Comparison of ENCODE assay signal across 26 cellular contexts in the genomic region with DNA sequence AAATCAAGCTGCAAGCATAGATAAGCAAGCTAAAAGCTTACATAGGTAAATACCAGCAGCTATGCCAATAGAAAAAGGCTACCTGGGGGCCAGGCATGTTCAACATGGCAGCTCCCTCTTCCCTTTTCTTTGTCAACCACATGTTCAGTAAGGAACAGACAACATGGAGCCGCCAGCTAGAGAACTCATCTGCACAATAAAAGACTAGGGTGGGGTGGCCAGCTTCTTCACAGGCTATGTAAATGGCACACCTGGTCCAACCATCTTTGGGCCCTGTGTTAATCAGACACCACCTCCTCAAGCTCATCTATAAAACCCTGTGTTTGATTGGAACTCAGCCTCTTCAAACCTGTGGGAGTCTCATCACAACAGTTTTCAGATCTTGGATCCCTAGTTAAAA.
"Had no signal": no experiment of that assay in that cellular context is flagged by ENCODE, and none has a peak within 500 bp of the region (broad histone marks: within the 10 kb centered on the region; RNA-seq: fewer than 3 reads in every experiment).

No MANE protein-coding gene starts in this region.

- H3K27ac ChIP-seq: coronary artery, Peyer's patch, RWPE1, VCaP had no signal

- H3K4me3 ChIP-seq: coronary artery, Peyer's patch had no signal

- DNase-seq: activated CD4-positive, alpha-beta memory T cell treated with anti-CD3 and anti-CD28 coated beads, Interleukin-2, amount 10 ng/mL, durations not matched to agents 7 days and 5 days; activated CD4-positive, alpha-beta T cell treated with anti-CD3 and anti-CD28 coated beads for 36 hours; activated CD4-positive, alpha-beta T cell treated with anti-CD3 and anti-CD28 coated beads, Interleukin-2, amount 50 U/mL, for 1 hour; activated gamma-delta T cell; activated naive CD4-positive, alpha-beta T cell treated with anti-CD3 and anti-CD28 coated beads, Interleukin-2, amount 50 U/mL, for 16 hours; activated naive CD8-positive, alpha-beta T cell treated with anti-CD3 and anti-CD28 coated beads, Interleukin-2, amount 10 ng/mL, durations not matched to agents 7 days and 5 days; activated T-cell treated with anti-CD3 and anti-CD28 coated beads for 4 hours; activated T-cell treated with anti-CD3 and anti-CD28 coated beads, Interleukin-2, amount 50 U/mL, for 48 hours; aorta; central memory CD4-positive, alpha-beta T cell; KG1; NCI-H1048; NCI-H1694; NCI-H2171 treated with DMSO at 0.1 percent for 48 hours; NCI-H226; NCI-H526 treated with DMSO at 0.1 percent for 48 hours; NK-92 treated with Interleukin-12 subunit alpha and Interleukin-12 subunit beta, amount 100 ng/mL, for 24 hours; Peyer's patch; SHP77 treated with DMSO at 0.1 percent for 48 hours; T-helper 9 cell had no signal

- H3K9me3 ChIP-seq: Peyer's patch had no signal

- H3K36me3 Mint-ChIP-seq: activated naive CD8-positive, alpha-beta T cell treated with anti-CD3 and anti-CD28 coated beads, Interleukin-2, amount 10 ng/mL, durations not matched to agents 7 days and 5 days; IgD-negative memory B cell had no signal

- H3K4me1 Mint-ChIP-seq: activated CD4-positive, alpha-beta memory T cell treated with anti-CD3 and anti-CD28 coated beads, Interleukin-2, amount 10 ng/mL, durations not matched to agents 7 days and 5 days; activated CD4-positive, alpha-beta T cell treated with anti-CD3 and anti-CD28 coated beads for 36 hours; activated naive CD8-positive, alpha-beta T cell treated with anti-CD3 and anti-CD28 coated beads, Interleukin-2, amount 10 ng/mL, durations not matched to agents 7 days and 5 days; activated T-helper 17 cell treated with anti-CD3 and anti-CD28 coated beads, Interleukin-2, amount 50 U/mL, for 72 hours; IgD-negative memory B cell had no signal

- H3K36me3 ChIP-seq: Peyer's patch had no signal

- H3K4me1 ChIP-seq: Peyer's patch had no signal

- H3K27me3 ChIP-seq: Peyer's patch had no signal

- ATAC-seq: activated CD4-positive, alpha-beta T cell treated with anti-CD3 and anti-CD28 coated beads for 36 hours; activated T-helper 17 cell treated with anti-CD3 and anti-CD28 coated beads, Interleukin-2, amount 50 U/mL, for 72 hours had no signal

- H3K9me3 Mint-ChIP-seq: activated CD4-positive, alpha-beta memory T cell treated with anti-CD3 and anti-CD28 coated beads, Interleukin-2, amount 10 ng/mL, durations not matched to agents 7 days and 5 days; activated naive CD8-positive, alpha-beta T cell treated with anti-CD3 and anti-CD28 coated beads, Interleukin-2, amount 10 ng/mL, durations not matched to agents 7 days and 5 days; activated T-helper 17 cell treated with anti-CD3 and anti-CD28 coated beads, Interleukin-2, amount 50 U/mL, for 72 hours; T-helper 1 cell treated with Interleukin-12 subunit alpha and Interleukin-12 subunit beta and Interleukin-4 antibody, amounts not matched to agents 30 μg/mL and 1 μg/mL, for 36 hours had no signal

- H3K4me3 Mint-ChIP-seq: activated CD4-positive, alpha-beta memory T cell treated with anti-CD3 and anti-CD28 coated beads, Interleukin-2, amount 10 ng/mL, durations not matched to agents 7 days and 5 days; activated CD4-positive, alpha-beta T cell treated with anti-CD3 and anti-CD28 coated beads for 36 hours; activated naive CD8-positive, alpha-beta T cell treated with anti-CD3 and anti-CD28 coated beads, Interleukin-2, amount 10 ng/mL, durations not matched to agents 7 days and 5 days; activated T-helper 17 cell treated with anti-CD3 and anti-CD28 coated beads, Interleukin-2, amount 50 U/mL, for 72 hours; IgD-negative memory B cell; T-helper 1 cell treated with Interleukin-12 subunit alpha and Interleukin-12 subunit beta and Interleukin-4 antibody, amounts not matched to agents 30 μg/mL and 1 μg/mL, for 36 hours had no signal

- H3K27ac Mint-ChIP-seq: activated CD4-positive, alpha-beta memory T cell treated with anti-CD3 and anti-CD28 coated beads, Interleukin-2, amount 10 ng/mL, durations not matched to agents 7 days and 5 days; activated CD4-positive, alpha-beta T cell treated with anti-CD3 and anti-CD28 coated beads for 36 hours; activated naive CD8-positive, alpha-beta T cell treated with anti-CD3 and anti-CD28 coated beads, Interleukin-2, amount 10 ng/mL, durations not matched to agents 7 days and 5 days; activated T-helper 17 cell treated with anti-CD3 and anti-CD28 coated beads, Interleukin-2, amount 50 U/mL, for 72 hours; IgD-negative memory B cell; T-helper 1 cell treated with Interleukin-12 subunit alpha and Interleukin-12 subunit beta and Interleukin-4 antibody, amounts not matched to agents 30 μg/mL and 1 μg/mL, for 36 hours had no signal
